Comparison of ENCODE assay signal across 9 cellular contexts in genomic region chr20:63230800-63231268, GRCh38. TPM values are rescaled to one million over a fixed set of nuclear protein-coding genes. Genes with fewer than 3 reads are reported as not detected.
DNase-seq lines count a peak whose midpoint lies in the region; ATAC-seq, FAIRE-seq and TF ChIP-seq lines count a peak whose summit lies in the region.
"Had no signal": no experiment of that assay in that cellular context is flagged by ENCODE, and none has a peak within 500 bp of the region (broad histone marks: within the 10 kb centered on the region; RNA-seq: fewer than 3 reads in every experiment).

No MANE protein-coding gene starts in this region.

- H3K4me1 ChIP-seq in SJCRH30 = peaks cover 20% of the 10 kb centered on the region
- H3K4me1 ChIP-seq in pancreas = no peaks in the 10 kb centered on the region

- H3K9me3 ChIP-seq in SJCRH30 (replicated peaks) = no peaks in the 10 kb centered on the region
- H3K9me3 ChIP-seq in pancreas = no peaks in the 10 kb centered on the region

- FAIRE-seq in pancreas (lab: Jason Lieb, UNC) = no peak
- FAIRE-seq: islet of Langerhans had no signal

- WGBS in pancreas, 2 donors = 8% methylated on average over 17 of the region's 17 CpGs

- no peak overlapping the region for H3K27ac ChIP-seq in SJCRH30
- no peak overlapping the region for H3K27ac ChIP-seq in pancreas

- H3K4me3 ChIP-seq in SJCRH30 = no peak overlapping the region
- no peak overlapping the region for H3K4me3 ChIP-seq in foreskin fibroblast (ENCODE audit: low read depth in 1 of 2, low read length in 2 of 2)
- no peak overlapping the region for H3K4me3 ChIP-seq in pancreas

- ATAC-seq in pancreas (peak; percentile 80 to 89 (median 88)), GM21423 (IDR thresholded peaks at IDR 0.05; ENCODE audit: unreplicated experiment) (no peak), HG03039 (IDR thresholded peaks at IDR 0.05; ENCODE audit: unreplicated experiment) (no peak)

- H3K36me3 ChIP-seq in SJCRH30 (no peaks in the 10 kb centered on the region), pancreas (no peaks in the 10 kb centered on the region)

- intact Hi-C loops in pancreas (cut with DNase I) = no loop called here

- peak; percentile 45 for TF ChIP-seq CTCF in GM20000 (IDR thresholded peaks at IDR 0.05; ENCODE audit: extremely low read depth, missing control alignments)
- TF ChIP-seq CTCF in foreskin fibroblast (IDR thresholded peaks at IDR 0.05; ENCODE audit: low read depth, low read length) = peak; percentile 78
- peak in 2 of 4 donors; percentile 27 to 35 for TF ChIP-seq CTCF in pancreas (IDR thresholded peaks at IDR 0.05)

- DNase-seq in GM20000 (ENCODE audit: low spot score) = no peak
- DNase-seq in SJCRH30 = peak; percentile 68 to 80
- DNase-seq in foreskin fibroblast = peak; percentile 61 to 86
- DNase-seq in pancreas = peak; percentile 33 to 87 (median 54)
- DNase-seq in NCI-H2029 (lab: John Stamatoyannopoulos, UW) = no peak
- no peak for DNase-seq in activated effector memory CD4-positive, alpha-beta T cell treated with Interleukin-2 at 50 U/mL for 16 hours

- H3K27me3 ChIP-seq in SJCRH30 (peaks cover 64% of the 10 kb centered on the region), pancreas (peaks cover 0 to 3% (median 0%) of the 10 kb centered on the region in 4 donors)

RNA-seq across cellular contexts. Expression of gene BIRC7, which starts 4.9 kb away (rescaled TPM):
- 0.10 TPM in 1 of 2 replicates, not detected in the other for total RNA-seq in SJCRH30 (2014; rRNA removed; shearing (Covaris generic))
- not detected for total RNA-seq in pancreas
- polyA plus RNA-seq in pancreas = under 1 TPM in 1 of 2 donors, not detected in 1; 0.09 TPM

RNA-seq across cellular contexts. Expression of gene YTHDF1, which starts 14.9 kb away (rescaled TPM):
- 83.2 and 84.4 TPM in 2 replicates for total RNA-seq in SJCRH30 (2014; rRNA removed; shearing (Covaris generic))
- total RNA-seq in pancreas = 10 to 100 TPM; 11.1 to 22.1 (median 15.2) TPM
- polyA plus RNA-seq in pancreas = 10 to 100 TPM; 15.4 to 24.0 TPM

RNA-seq across cellular contexts. Expression of gene NKAIN4, which starts 23.4 kb away (rescaled TPM):
- 15.5 and 16.4 TPM in 2 replicates for total RNA-seq in SJCRH30 (2014; rRNA removed; shearing (Covaris generic))
- not detected for total RNA-seq in pancreas
- under 1 TPM in 1 of 2 donors, not detected in 1; 0.14 TPM for polyA plus RNA-seq in pancreas

RNA-seq across cellular contexts. Expression of gene ARFGAP1, which starts 41.8 kb away (rescaled TPM):
- total RNA-seq in SJCRH30 (2014; rRNA removed; shearing (Covaris generic)) = 72.5 and 96.8 TPM in 2 replicates
- 10 to 100 TPM; 34.0 to 56.7 (median 47.0) TPM for total RNA-seq in pancreas
- polyA plus RNA-seq in pancreas = 100 to 1,000 TPM; 176 to 251 TPM

Comparison
In these comparisons a context has a peak if more than half of its experiments do, and no peak if none do; other contexts are left out.
1. DNase-seq: peak in SJCRH30 (2 of 2), foreskin fibroblast (2 of 2) and pancreas (6 of 6); none in GM20000 (single experiment), NCI-H2029 (single experiment) and activated effector memory CD4-positive, alpha-beta T cell treated with Interleukin-2 at 50 U/mL for 16 hours (single experiment).
2. ATAC-seq: peak in pancreas (4 of 4); none in GM21423 (single experiment) and HG03039 (single experiment).
3. RNA of gene NKAIN4, which starts 23.4 kb away (total RNA-seq): 15.5 to 16.4 TPM in SJCRH30; not detected in pancreas; every median in the first group is over 10 times any median in the second.